9 cellular contexts compared by ENCODE assay signal in genomic region chr2:165401285-165401852, GRCh38.
DNase-seq lines count a peak whose midpoint lies in the region; ATAC-seq and TF ChIP-seq lines count a peak whose summit lies in the region.
"Had no signal": no experiment of that assay in that cellular context is flagged by ENCODE, and none has a peak within 500 bp of the region (broad histone marks: within the 10 kb centered on the region; RNA-seq: fewer than 3 reads in every experiment).

No MANE protein-coding gene starts in this region.

- DNase-seq in CD8-positive, alpha-beta T cell: peak in 1 of 7 experiments; percentile 8
- DNase-seq in HS-27A (ENCODE audit: low read depth) (peak; percentile 8), NCI-H82 (lab: John Stamatoyannopoulos, UW) (peak; percentile 90), cerebellum (ENCODE audit: low spot score) (peak; percentile 38), mesenchymal stem cell (peak; percentile 71)
- no peak for DNase-seq in activated CD8-positive, alpha-beta memory T cell treated with anti-CD3 and anti-CD28 coated beads, Interleukin-2, amount 50 U/mL, for 4 hours

- POLR2A ChIA-PET in CD8-positive, alpha-beta T cell (lab: Charles Lee): no interaction called here

- no peak overlapping the region for H3K4me3 Mint-ChIP-seq in CD8-positive, alpha-beta T cell
- H3K4me3 Mint-ChIP-seq: T-cell had no signal

- H3K36me3 Mint-ChIP-seq in CD8-positive, alpha-beta T cell: no peaks in the 10 kb centered on the region
- H3K36me3 Mint-ChIP-seq: T-cell had no signal

- no peak overlapping the region for H3K27ac ChIP-seq in CD8-positive, alpha-beta T cell (ENCODE audit: low read depth, low read length)
- no peak overlapping the region for H3K27ac ChIP-seq in mesenchymal stem cell (ENCODE audit: low read length, poor library complexity, severe bottlenecking)

- no peak for ATAC-seq in CD8-positive, alpha-beta T cell
- ATAC-seq in GM18870 (IDR thresholded peaks at IDR 0.05; ENCODE audit: unreplicated experiment) (peak; percentile 46), HG02840 (IDR thresholded peaks at IDR 0.05; ENCODE audit: low FRiP score, unreplicated experiment) (no peak)
- ATAC-seq: T-cell had no signal

- no peaks in the 10 kb centered on the region for H3K79me1 ChIP-seq in mesenchymal stem cell (replicated peaks; ENCODE audit: low read length, poor library complexity, severe bottlenecking)

- H3K4ac ChIP-seq in mesenchymal stem cell (ENCODE audit: low read depth in 1 of 2, low read length in 2 of 2): no peak overlapping the region

- no peak overlapping the region for H2AFZ ChIP-seq in mesenchymal stem cell (ENCODE audit: low read depth, low read length)

- H4K8ac ChIP-seq in mesenchymal stem cell (ENCODE audit: low read length): no peak overlapping the region

- no peak overlapping the region for H3K4me3 ChIP-seq in CD8-positive, alpha-beta T cell (ENCODE audit: low read depth, low read length)
- H3K4me3 ChIP-seq in mesenchymal stem cell (ENCODE audit: insufficient read depth in 1 of 2, low read depth in 1 of 2, low read length in 2 of 2): no peak overlapping the region

- H2BK12ac ChIP-seq in mesenchymal stem cell (ENCODE audit: low read length in 2 of 2): no peak overlapping the region

- no peak overlapping the region for H2BK120ac ChIP-seq in mesenchymal stem cell (ENCODE audit: low read depth, low read length)

- CTCF ChIA-PET in CD8-positive, alpha-beta T cell (lab: Charles Lee): interaction anchor here (0.6 to 3.9 kb wide), 6 partner anchors 9 to 472 kb away, joined by 3 to 38 read pairs (median 6); no protein-coding TSS in a partner anchor

- intact Hi-C loops in CD8-positive, alpha-beta T cell (cut with DNase I, micrococcal nuclease): loop anchor here (1.0 to 2.0 kb wide), 2 partner anchors 473 to 725 kb away; no protein-coding TSS in a partner anchor

- H3K9me3 Mint-ChIP-seq in CD8-positive, alpha-beta T cell: no peaks in the 10 kb centered on the region
- H3K9me3 Mint-ChIP-seq: T-cell had no signal

- H3K36me3 ChIP-seq in CD8-positive, alpha-beta T cell (ENCODE audit: insufficient read depth, low read length): no peaks in the 10 kb centered on the region
- H3K36me3 ChIP-seq in mesenchymal stem cell (ENCODE audit: control insufficient read depth in 1 of 2, insufficient read depth in 2 of 2, low read depth in 1 of 2, low read length in 2 of 2): no peaks in the 10 kb centered on the region

- no peak overlapping the region for H3K23ac ChIP-seq in mesenchymal stem cell (ENCODE audit: low read length in 2 of 2)

- no peak overlapping the region for H2BK5ac ChIP-seq in mesenchymal stem cell (ENCODE audit: low read depth, low read length, poor library complexity, severe bottlenecking)

- no peaks in the 10 kb centered on the region for H3K4me1 ChIP-seq in CD8-positive, alpha-beta T cell (ENCODE audit: insufficient read depth, low read length)
- H3K4me1 ChIP-seq in mesenchymal stem cell (ENCODE audit: control insufficient read depth, insufficient read depth, low read depth, low read length): peaks cover 4% of the 10 kb centered on the region

- H3K18ac ChIP-seq in mesenchymal stem cell (ENCODE audit: low read depth in 1 of 2, low read length in 2 of 2): no peak overlapping the region

- TF ChIP-seq CTCF in CD8-positive, alpha-beta T cell (IDR thresholded peaks at IDR 0.05): peak; percentile 68

- H2BK15ac ChIP-seq in mesenchymal stem cell (ENCODE audit: low read depth, poor library complexity, severe bottlenecking): no peak overlapping the region

- H3K27ac Mint-ChIP-seq in CD8-positive, alpha-beta T cell: no peak overlapping the region
- H3K27ac Mint-ChIP-seq: T-cell had no signal

- no peaks in the 10 kb centered on the region for H3K4me1 Mint-ChIP-seq in CD8-positive, alpha-beta T cell (ENCODE audit: low read depth)
- H3K4me1 Mint-ChIP-seq: T-cell had no signal

- no peaks in the 10 kb centered on the region for H3K27me3 ChIP-seq in CD8-positive, alpha-beta T cell (ENCODE audit: insufficient read depth, low read length)
- peaks cover 0 to 3% of the 10 kb centered on the region in 2 experiments for H3K27me3 ChIP-seq in mesenchymal stem cell (ENCODE audit: control insufficient read depth in 1 of 2, insufficient read depth in 1 of 2, low read length in 2 of 2)

- no peaks in the 10 kb centered on the region for H3K9me3 ChIP-seq in CD8-positive, alpha-beta T cell (ENCODE audit: low read length)
- H3K9me3 ChIP-seq in mesenchymal stem cell (ENCODE audit: control insufficient read depth, low read length): no peaks in the 10 kb centered on the region

- H3K9ac ChIP-seq in mesenchymal stem cell (ENCODE audit: low read length): no peak overlapping the region

- peaks cover 17% of the 10 kb centered on the region for H3K27me3 Mint-ChIP-seq in CD8-positive, alpha-beta T cell (ENCODE audit: low read depth)

- H2AK5ac ChIP-seq in mesenchymal stem cell (ENCODE audit: low read length, severe bottlenecking): no peak overlapping the region

- no CpG with 5 or more reads among the region's 5 CpGs for WGBS in mesenchymal stem cell

- no peak overlapping the region for H4K91ac ChIP-seq in mesenchymal stem cell (ENCODE audit: low read length)

- H3K14ac ChIP-seq in mesenchymal stem cell (ENCODE audit: low read length in 2 of 2): no peak overlapping the region

- no peak overlapping the region for H3K4me2 ChIP-seq in mesenchymal stem cell (ENCODE audit: low read length, poor library complexity, severe bottlenecking)
